Comparison of ENCODE assay signal across 31 cellular contexts in the genomic region with DNA sequence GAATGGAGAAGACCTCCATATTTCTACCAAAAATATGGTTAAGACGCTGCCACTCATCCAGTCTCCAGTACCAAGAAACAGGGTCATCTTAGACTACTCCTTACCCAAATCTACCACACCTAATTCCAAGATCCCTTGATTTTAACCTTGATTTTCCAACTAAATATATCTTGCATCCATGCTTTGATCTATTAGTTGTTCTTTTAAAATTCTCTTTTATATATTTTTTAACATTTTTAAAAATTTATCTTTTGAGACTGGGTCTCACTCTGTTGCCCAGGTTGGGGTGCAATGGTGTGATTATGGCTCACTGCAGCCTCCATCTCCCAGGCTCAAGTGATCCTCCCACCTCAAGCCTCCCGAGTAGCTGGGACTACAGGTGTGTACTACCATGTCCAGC. TPM values are rescaled to one million over a fixed set of nuclear protein-coding genes. Genes with fewer than 3 reads are reported as not detected.
"Had no signal": no experiment of that assay in that cellular context is flagged by ENCODE, and none has a peak within 500 bp of the region (broad histone marks: within the 10 kb centered on the region; RNA-seq: fewer than 3 reads in every experiment).

No MANE protein-coding gene starts in this region.

- H3K36me3 Mint-ChIP-seq: T-cell had no signal

- H3K9me3 ChIP-seq: MG63, SK-N-SH had no signal

- H3K27ac Mint-ChIP-seq: T-cell had no signal

- H3K4me3 Mint-ChIP-seq: T-cell had no signal

- ATAC-seq: HepG2, Panc1, PC-3, T-cell had no signal

- DNase-seq: IMR-90; Karpas-422; KG1; MG63; NCI-H1092; NCI-H1105 treated with DMSO at 0.1 percent for 48 hours; NCI-H1417 treated with DMSO at 0.1 percent for 48 hours; NCI-H146; NCI-H1694 treated with DMSO at 0.1 percent for 48 hours; NCI-H1930; NCI-H2081; NCI-H2107; NCI-H2171; NCI-H226; NCI-H446; NCI-H510A; NCI-H524 treated with DMSO at 0.1 percent for 48 hours; NCI-H69; NCI-H774; NK-92 treated with Interleukin-12 subunit alpha and Interleukin-12 subunit beta, amount 100 ng/mL, for 24 hours; PC-3; SHP77; SK-N-SH; SW 1271; T-cell had no signal

- H3K4me2 ChIP-seq: SK-N-SH had no signal

- H3K9ac ChIP-seq: SK-N-SH had no signal

- H3K4me3 ChIP-seq: MG63 had no signal

- H3K27me3 ChIP-seq: MG63 had no signal

RNA-seq across cellular contexts. Expression of a gene that starts 11.2 kb away (rescaled TPM):
- total RNA-seq: HepG2, OCI-LY7, SK-MEL-5 had no signal
- polyA plus RNA-seq: HepG2, SK-N-SH had no signal

RNA-seq across cellular contexts. Expression of a gene that starts 52.3 kb away (rescaled TPM):
- total RNA-seq: HT1080, IMR-90, OCI-LY7, RPMI7951, SK-MEL-5, T-cell had no signal
- polyA plus RNA-seq: IMR-90, SK-N-SH had no signal
